In genomic region chr5:78972654-78973428, GRCh38 we compare ENCODE assay signal across 1 cellular context.
TF ChIP-seq lines count a peak whose summit lies in the region.

No MANE protein-coding gene starts in this region.

TF ChIP-seq in GM23338, 12 proteins besides CTCF, POLR2A, EP300 and RAD21 (continued from another document):
- TF ChIP-seq REST (IDR thresholded peaks at IDR 0.05; ENCODE audit: unreplicated experiment) = no peak
- no peak for TF ChIP-seq EZH2 (IDR thresholded peaks at IDR 0.05; ENCODE audit: low read depth, unreplicated experiment)
- TF ChIP-seq JUNB (IDR thresholded peaks at IDR 0.05; ENCODE audit: unreplicated experiment) = no peak
- TF ChIP-seq EZH2phosphoT487 (IDR thresholded peaks at IDR 0.05; ENCODE audit: unreplicated experiment) = no peak
- TF ChIP-seq ETS1 (IDR thresholded peaks at IDR 0.05) = no peak
